Comparison of ENCODE assay signal across 10 cellular contexts in the genomic region with DNA sequence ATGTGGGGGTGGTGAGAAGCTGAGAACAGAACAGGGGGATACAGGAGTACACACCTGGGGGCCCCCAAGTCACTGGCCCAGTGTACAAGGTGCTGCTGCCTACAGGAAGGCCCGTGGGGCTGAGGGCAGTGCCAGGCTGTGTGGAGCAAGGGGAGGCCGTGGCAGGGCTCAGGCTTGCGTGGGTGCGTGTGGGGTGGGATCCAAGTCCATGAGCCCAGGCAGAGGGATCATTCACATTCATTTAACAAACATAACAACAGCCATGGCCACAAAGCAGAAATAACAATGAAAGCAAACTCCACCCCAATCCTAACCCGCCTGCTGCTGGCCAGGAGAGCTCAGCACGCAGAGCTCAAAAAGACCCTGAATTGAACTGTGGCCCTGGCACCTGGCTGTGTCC. TPM values are rescaled to one million over a fixed set of nuclear protein-coding genes. Genes with fewer than 3 reads are reported as not detected.
DNase-seq lines count a peak whose midpoint lies in the region; ATAC-seq and TF ChIP-seq lines count a peak whose summit lies in the region.
"Had no signal": no experiment of that assay in that cellular context is flagged by ENCODE, and none has a peak within 500 bp of the region (broad histone marks: within the 10 kb centered on the region; RNA-seq: fewer than 3 reads in every experiment).

No MANE protein-coding gene starts in this region.

- H3K27me3 Mint-ChIP-seq in CD4-positive, CD25-positive, alpha-beta regulatory T cell, result no peaks in the 10 kb centered on the region

- no peak overlapping the region for H3K9ac ChIP-seq in rectal smooth muscle tissue (ENCODE audit: low read length)

- H3K4me1 ChIP-seq in CD4-positive, CD25-positive, alpha-beta regulatory T cell (ENCODE audit: control insufficient read depth, insufficient read depth, low read length, poor library complexity, severe bottlenecking), result peaks cover 31% of the 10 kb centered on the region
- H3K4me1 ChIP-seq in rectal smooth muscle tissue (ENCODE audit: control insufficient read depth, insufficient read depth, low read length) (peaks cover 59% of the 10 kb centered on the region), PC-9 (replicated peaks; ENCODE audit: insufficient read depth) (no peaks in the 10 kb centered on the region)

- TF ChIP-seq CTCF in RWPE1 (conservative IDR thresholded peaks at IDR 0.05; ENCODE audit: low read depth), result no peak
- TF ChIP-seq CTCF in PC-9 (conservative IDR thresholded peaks at IDR 0.05), result no peak

- intact Hi-C loops in PC-9 (cut with micrococcal nuclease; ENCODE audit: unreplicated experiment), result no loop called here

- POLR2A ChIA-PET in RWPE1 (lab: Yijun Ruan, JAX; ENCODE audit: low non-redundant PET), result no interaction called here
- POLR2A ChIA-PET in PC-9 (lab: Charles Lee; ENCODE audit: unreplicated experiment), result interaction anchor here (0.7 to 0.9 kb wide), 2 partner anchors 154 to 439 kb away, joined by 5 to 6 read pairs; no protein-coding TSS in a partner anchor

- ATAC-seq in CD4-positive, CD25-positive, alpha-beta regulatory T cell (ENCODE audit: low read depth in 2 of 2), result no peak
- ATAC-seq in esophagus mucosa, result peak; percentile 21

- H3K36me3 Mint-ChIP-seq in CD4-positive, CD25-positive, alpha-beta regulatory T cell, result peaks cover 3% of the 10 kb centered on the region

- DNase-seq in CD4-positive, CD25-positive, alpha-beta regulatory T cell, result no peak
- DNase-seq in RWPE1 (ENCODE audit: low spot score) (no peak), SIG-M5 (lab: John Stamatoyannopoulos, UW) (no peak), PC-9 (no peak), epidermal melanocyte (ENCODE audit: insufficient read length, low spot score) (no peak), inferior parietal cortex (ENCODE audit: extremely low spot score) (no peak)

- H3K4me1 Mint-ChIP-seq in CD4-positive, CD25-positive, alpha-beta regulatory T cell, result peaks cover 0 to 54% (median 21%) of the 10 kb centered on the region in 4 donors

- no peak overlapping the region for H3K4me2 ChIP-seq in PC-9

- no peaks in the 10 kb centered on the region for H3K9me3 Mint-ChIP-seq in CD4-positive, CD25-positive, alpha-beta regulatory T cell

- H3K79me2 ChIP-seq in PC-9 (ENCODE audit: low read depth), result no peaks in the 10 kb centered on the region

- H4K20me1 ChIP-seq in PC-9 (ENCODE audit: insufficient read depth), result no peaks in the 10 kb centered on the region

- CTCF ChIA-PET in RWPE1 (lab: Yijun Ruan, JAX) (interaction anchor here (0.7 kb wide), 1 partner anchor 141 kb away, joined by 4 read pairs; no protein-coding TSS in a partner anchor), PC-9 (lab: Charles Lee) (interaction anchor here (0.6 kb wide), 1 partner anchor 9 kb away, joined by 3 read pairs; no protein-coding TSS in a partner anchor)

- H3K9me3 ChIP-seq in CD4-positive, CD25-positive, alpha-beta regulatory T cell (ENCODE audit: control insufficient read depth in 2 of 2, low read length in 2 of 2), result no peaks in the 10 kb centered on the region
- no peaks in the 10 kb centered on the region for H3K9me3 ChIP-seq in PC-9 (ENCODE audit: insufficient read depth, low read depth)

- H3K27ac Mint-ChIP-seq in CD4-positive, CD25-positive, alpha-beta regulatory T cell, result peak overlapping the region; percentile 88 to 98 (median 96)

- H2AFZ ChIP-seq in PC-9, result no peak overlapping the region

- no peaks in the 10 kb centered on the region for H3K9me2 ChIP-seq in PC-9 (ENCODE audit: insufficient read depth)

- no TSS peak for BruUV-seq in PC-9 (replicated peaks; lab: Mats Ljungman, UMichigan)

- H3K4me3 Mint-ChIP-seq in CD4-positive, CD25-positive, alpha-beta regulatory T cell, result peak overlapping the region; percentile 54 to 92 (median 74)

- H3F3A ChIP-seq in PC-9 (ENCODE audit: insufficient read depth, low read depth), result no peaks in the 10 kb centered on the region

- H3K36me3 ChIP-seq in CD4-positive, CD25-positive, alpha-beta regulatory T cell (ENCODE audit: control insufficient read depth, insufficient read depth, low read length), result no peaks in the 10 kb centered on the region
- H3K36me3 ChIP-seq in rectal smooth muscle tissue (ENCODE audit: control insufficient read depth, insufficient read depth, low read length) (no peaks in the 10 kb centered on the region), PC-9 (ENCODE audit: low read depth) (no peaks in the 10 kb centered on the region)

- peak overlapping the region; percentile 41 for H3K4me3 ChIP-seq in CD4-positive, CD25-positive, alpha-beta regulatory T cell (ENCODE audit: low read depth, low read length)
- peak overlapping the region; percentile 16 for H3K4me3 ChIP-seq in rectal smooth muscle tissue (ENCODE audit: low read length)
- no peak overlapping the region for H3K4me3 ChIP-seq in PC-9

- no peaks in the 10 kb centered on the region for H3K27me3 ChIP-seq in CD4-positive, CD25-positive, alpha-beta regulatory T cell (ENCODE audit: control insufficient read depth, insufficient read depth, low read length)
- H3K27me3 ChIP-seq in rectal smooth muscle tissue (ENCODE audit: control insufficient read depth, insufficient read depth, low read length) (no peaks in the 10 kb centered on the region), PC-9 (ENCODE audit: insufficient read depth, low read depth) (no peaks in the 10 kb centered on the region)

- H3K27ac ChIP-seq in CD4-positive, CD25-positive, alpha-beta regulatory T cell (ENCODE audit: insufficient read depth, low read length, poor library complexity, severe bottlenecking), result peak overlapping the region; percentile 72
- H3K27ac ChIP-seq in RWPE1 (peak overlapping the region; percentile 78), rectal smooth muscle tissue (ENCODE audit: low read depth, low read length) (peak overlapping the region; percentile 70), PC-9 (no peak overlapping the region)

RNA-seq across cellular contexts. Expression of gene SCGB1A1, which starts 17.1 kb away (rescaled TPM):
- total RNA-seq in CD4-positive, CD25-positive, alpha-beta regulatory T cell, result not detected
- polyA plus RNA-seq in CD4-positive, CD25-positive, alpha-beta regulatory T cell, result not detected
- 0.48 TPM for total RNA-seq in esophagus mucosa
- not detected in 2 replicates for total RNA-seq in PC-9 (2021)
- total RNA-seq: astrocyte, mesenteric fat pad had no signal
